Comparison of ENCODE assay signal across 1 cellular context in the genomic region with DNA sequence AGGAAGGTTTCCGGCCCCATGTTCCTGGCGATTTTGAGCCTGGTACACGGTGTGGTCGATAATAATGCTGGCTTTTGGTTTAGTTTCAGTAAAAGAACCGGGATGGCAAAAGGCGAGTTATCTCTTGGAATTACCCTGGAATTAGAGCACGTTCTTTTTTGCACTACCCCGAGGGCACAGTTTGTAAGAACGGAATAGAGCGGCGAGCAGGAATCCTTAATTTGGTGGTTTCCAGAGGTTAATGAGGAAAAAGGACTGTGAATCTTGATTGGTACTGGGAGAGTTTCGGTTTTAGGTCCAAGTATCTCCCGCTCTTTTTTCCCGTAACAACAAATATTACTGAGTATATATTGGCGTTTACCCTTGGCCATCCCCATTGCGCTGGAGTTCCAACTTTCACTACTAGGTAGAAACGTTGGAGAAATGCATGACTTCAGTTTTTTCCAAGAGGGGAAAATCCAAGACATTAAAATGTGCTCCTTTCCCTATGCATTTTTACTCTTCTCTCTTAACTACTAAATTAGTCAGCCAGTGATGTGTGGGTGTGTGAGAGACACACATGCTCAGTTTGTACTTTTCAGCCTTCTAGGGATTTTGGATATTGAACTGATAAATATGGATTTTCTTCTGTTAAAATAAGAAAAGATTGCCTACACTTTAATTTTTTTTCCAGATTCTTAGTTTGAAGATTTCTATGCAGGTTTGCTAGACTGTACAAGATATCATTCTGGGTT.
TF ChIP-seq lines count a peak whose summit lies in the region.

No MANE protein-coding gene starts in this region.

TF ChIP-seq in K562, 482 proteins besides CTCF, POLR2A, EP300 and RAD21 (continued from another document):
- 0 out of 2 replicates have a peak, but pooled peaks have one; percentile 15 for TF ChIP-seq ZBTB49 (CRISPR knock-in tag; IDR thresholded peaks at IDR 0.05; ENCODE audit: borderline replicate concordance)
- TF ChIP-seq CREB3L1 (IDR thresholded peaks at IDR 0.05; ENCODE audit: borderline replicate concordance, low read depth) = peak; percentile 7; the same call in 1 of the 2 replicates
- no peak for TF ChIP-seq KDM4B (IDR thresholded peaks at IDR 0.05; ENCODE audit: borderline replicate concordance in 2 of 2, low read depth in 1 of 2)
- peak; percentile 33; the same call in 1 of the 2 replicates for TF ChIP-seq RB1 (IDR thresholded peaks at IDR 0.05; ENCODE audit: low read depth)
- peak; percentile 44 for TF ChIP-seq EP400 (IDR thresholded peaks at IDR 0.05)
- TF ChIP-seq NR3C1 (CRISPR knock-in tag; IDR thresholded peaks at IDR 0.05) = no peak
- TF ChIP-seq POLR2H (tag; IDR thresholded peaks at IDR 0.05; ENCODE audit: low read depth) = peak; percentile 41; the same call in 1 of the 2 replicates
- no peak for TF ChIP-seq RNF2 (IDR thresholded peaks at IDR 0.05)
- TF ChIP-seq HMBOX1 (IDR thresholded peaks at IDR 0.05) = peak; percentile 46; the same call in 1 of the 2 replicates
- TF ChIP-seq, protein P1, sequence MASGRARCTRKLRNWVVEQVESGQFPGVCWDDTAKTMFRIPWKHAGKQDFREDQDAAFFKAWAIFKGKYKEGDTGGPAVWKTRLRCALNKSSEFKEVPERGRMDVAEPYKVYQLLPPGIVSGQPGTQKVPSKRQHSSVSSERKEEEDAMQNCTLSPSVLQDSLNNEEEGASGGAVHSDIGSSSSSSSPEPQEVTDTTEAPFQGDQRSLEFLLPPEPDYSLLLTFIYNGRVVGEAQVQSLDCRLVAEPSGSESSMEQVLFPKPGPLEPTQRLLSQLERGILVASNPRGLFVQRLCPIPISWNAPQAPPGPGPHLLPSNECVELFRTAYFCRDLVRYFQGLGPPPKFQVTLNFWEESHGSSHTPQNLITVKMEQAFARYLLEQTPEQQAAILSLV (tag; IDR thresholded peaks at IDR 0.05) = 0 out of 2 replicates have a peak, but pooled peaks have one; percentile 44
- 0 out of 2 replicates have a peak, but pooled peaks have one; percentile 3 for TF ChIP-seq SOX6 (IDR thresholded peaks at IDR 0.05)
- no peak for TF ChIP-seq SMARCE1 (IDR thresholded peaks at IDR 0.05)
- TF ChIP-seq CTBP1 (IDR thresholded peaks at IDR 0.05; ENCODE audit: borderline replicate concordance) = 0 out of 2 replicates have a peak, but pooled peaks have one; percentile 5
- no peak for TF ChIP-seq ZNF12 (CRISPR knock-in tag; IDR thresholded peaks at IDR 0.05)
- TF ChIP-seq SRSF7 (optimal IDR thresholded peaks at IDR 0.05; ENCODE audit: low read depth, low read length) = no peak
TF ChIP-seq in K562: peak in this region for 36.
